Comparison of ENCODE assay signal across 1 cellular context in the genomic region with DNA sequence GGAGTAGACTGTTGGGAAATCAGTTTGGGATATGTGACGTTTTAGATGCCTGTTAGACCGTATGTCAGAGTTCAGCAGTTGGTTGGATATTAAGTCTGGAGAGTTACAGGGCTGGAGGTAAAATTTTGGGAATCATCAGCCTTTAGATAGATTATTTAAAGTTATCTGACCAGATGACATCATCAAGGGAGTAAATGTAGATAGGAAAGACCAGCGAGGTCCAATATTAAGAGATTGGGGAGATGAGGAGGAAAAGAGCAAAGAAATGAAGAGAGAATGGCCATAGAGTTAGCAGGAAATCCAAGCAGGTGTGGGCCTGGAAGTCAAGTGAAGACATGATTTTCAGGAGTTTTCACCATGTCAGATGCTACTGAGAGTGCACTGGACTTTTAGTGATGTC.
TF ChIP-seq lines count a peak whose summit lies in the region.

No MANE protein-coding gene starts in this region.

TF ChIP-seq in HepG2, 621 proteins besides CTCF, POLR2A, EP300 and RAD21:
- no peak for TF ChIP-seq ZNF124 (CRISPR knock-in tag; IDR thresholded peaks at IDR 0.05)
- TF ChIP-seq, protein P1, sequence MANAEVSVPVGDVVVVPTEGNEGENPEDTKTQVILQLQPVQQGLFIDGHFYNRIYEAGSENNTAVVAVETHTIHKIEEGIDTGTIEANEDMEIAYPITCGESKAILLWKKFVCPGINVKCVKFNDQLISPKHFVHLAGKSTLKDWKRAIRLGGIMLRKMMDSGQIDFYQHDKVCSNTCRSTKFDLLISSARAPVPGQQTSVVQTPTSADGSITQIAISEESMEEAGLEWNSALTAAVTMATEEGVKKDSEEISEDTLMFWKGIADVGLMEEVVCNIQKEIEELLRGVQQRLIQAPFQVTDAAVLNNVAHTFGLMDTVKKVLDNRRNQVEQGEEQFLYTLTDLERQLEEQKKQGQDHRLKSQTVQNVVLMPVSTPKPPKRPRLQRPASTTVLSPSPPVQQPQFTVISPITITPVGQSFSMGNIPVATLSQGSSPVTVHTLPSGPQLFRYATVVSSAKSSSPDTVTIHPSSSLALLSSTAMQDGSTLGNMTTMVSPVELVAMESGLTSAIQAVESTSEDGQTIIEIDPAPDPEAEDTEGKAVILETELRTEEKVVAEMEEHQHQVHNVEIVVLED (CRISPR knock-in tag; IDR thresholded peaks at IDR 0.05; ENCODE audit: borderline replicate concordance) = no peak
- peak; percentile 85 for TF ChIP-seq ATF7 (IDR thresholded peaks at IDR 0.05)
- TF ChIP-seq ATF7 (CRISPR knock-in tag; IDR thresholded peaks at IDR 0.05) = no peak
- TF ChIP-seq RBFOX2 (IDR thresholded peaks at IDR 0.05; ENCODE audit: low read depth, low read length) = no peak; the same call in 1 of the 2 replicates
- TF ChIP-seq, protein P2, sequence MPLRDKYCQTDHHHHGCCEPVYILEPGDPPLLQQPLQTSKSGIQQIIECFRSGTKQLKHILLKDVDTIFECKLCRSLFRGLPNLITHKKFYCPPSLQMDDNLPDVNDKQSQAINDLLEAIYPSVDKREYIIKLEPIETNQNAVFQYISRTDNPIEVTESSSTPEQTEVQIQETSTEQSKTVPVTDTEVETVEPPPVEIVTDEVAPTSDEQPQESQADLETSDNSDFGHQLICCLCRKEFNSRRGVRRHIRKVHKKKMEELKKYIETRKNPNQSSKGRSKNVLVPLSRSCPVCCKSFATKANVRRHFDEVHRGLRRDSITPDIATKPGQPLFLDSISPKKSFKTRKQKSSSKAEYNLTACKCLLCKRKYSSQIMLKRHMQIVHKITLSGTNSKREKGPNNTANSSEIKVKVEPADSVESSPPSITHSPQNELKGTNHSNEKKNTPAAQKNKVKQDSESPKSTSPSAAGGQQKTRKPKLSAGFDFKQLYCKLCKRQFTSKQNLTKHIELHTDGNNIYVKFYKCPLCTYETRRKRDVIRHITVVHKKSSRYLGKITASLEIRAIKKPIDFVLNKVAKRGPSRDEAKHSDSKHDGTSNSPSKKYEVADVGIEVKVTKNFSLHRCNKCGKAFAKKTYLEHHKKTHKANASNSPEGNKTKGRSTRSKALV (CRISPR knock-in tag; IDR thresholded peaks at IDR 0.05) = no peak
- peak; percentile 34 for TF ChIP-seq CREB1 (IDR thresholded peaks at IDR 0.05)
- TF ChIP-seq CREB1 (CRISPR knock-in tag; IDR thresholded peaks at IDR 0.05) = no peak
- no peak for TF ChIP-seq HNF4A (CRISPR knock-in tag; IDR thresholded peaks at IDR 0.05)
- no peak for TF ChIP-seq RFXANK (CRISPR knock-in tag; IDR thresholded peaks at IDR 0.05)
- no peak for TF ChIP-seq POGZ (CRISPR knock-in tag; IDR thresholded peaks at IDR 0.05)
- TF ChIP-seq, protein P3, sequence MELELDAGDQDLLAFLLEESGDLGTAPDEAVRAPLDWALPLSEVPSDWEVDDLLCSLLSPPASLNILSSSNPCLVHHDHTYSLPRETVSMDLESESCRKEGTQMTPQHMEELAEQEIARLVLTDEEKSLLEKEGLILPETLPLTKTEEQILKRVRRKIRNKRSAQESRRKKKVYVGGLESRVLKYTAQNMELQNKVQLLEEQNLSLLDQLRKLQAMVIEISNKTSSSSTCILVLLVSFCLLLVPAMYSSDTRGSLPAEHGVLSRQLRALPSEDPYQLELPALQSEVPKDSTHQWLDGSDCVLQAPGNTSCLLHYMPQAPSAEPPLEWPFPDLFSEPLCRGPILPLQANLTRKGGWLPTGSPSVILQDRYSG (CRISPR knock-in tag; IDR thresholded peaks at IDR 0.05) = no peak
- no peak for TF ChIP-seq TBP (CRISPR knock-in tag; IDR thresholded peaks at IDR 0.05)
